ENCODE assay signal across 1 cellular context in genomic region chr2:28407976-28408690, GRCh38.
A peak's percentile ranks its signal among the peaks of the same experiment; 100 is the strongest.
TF ChIP-seq lines count a peak whose summit lies in the region.

No MANE protein-coding gene starts in this region.

TF ChIP-seq in HepG2, 621 proteins besides CTCF, POLR2A, EP300 and RAD21 (continued from another document and continues in another):
- TF ChIP-seq, protein P1, sequence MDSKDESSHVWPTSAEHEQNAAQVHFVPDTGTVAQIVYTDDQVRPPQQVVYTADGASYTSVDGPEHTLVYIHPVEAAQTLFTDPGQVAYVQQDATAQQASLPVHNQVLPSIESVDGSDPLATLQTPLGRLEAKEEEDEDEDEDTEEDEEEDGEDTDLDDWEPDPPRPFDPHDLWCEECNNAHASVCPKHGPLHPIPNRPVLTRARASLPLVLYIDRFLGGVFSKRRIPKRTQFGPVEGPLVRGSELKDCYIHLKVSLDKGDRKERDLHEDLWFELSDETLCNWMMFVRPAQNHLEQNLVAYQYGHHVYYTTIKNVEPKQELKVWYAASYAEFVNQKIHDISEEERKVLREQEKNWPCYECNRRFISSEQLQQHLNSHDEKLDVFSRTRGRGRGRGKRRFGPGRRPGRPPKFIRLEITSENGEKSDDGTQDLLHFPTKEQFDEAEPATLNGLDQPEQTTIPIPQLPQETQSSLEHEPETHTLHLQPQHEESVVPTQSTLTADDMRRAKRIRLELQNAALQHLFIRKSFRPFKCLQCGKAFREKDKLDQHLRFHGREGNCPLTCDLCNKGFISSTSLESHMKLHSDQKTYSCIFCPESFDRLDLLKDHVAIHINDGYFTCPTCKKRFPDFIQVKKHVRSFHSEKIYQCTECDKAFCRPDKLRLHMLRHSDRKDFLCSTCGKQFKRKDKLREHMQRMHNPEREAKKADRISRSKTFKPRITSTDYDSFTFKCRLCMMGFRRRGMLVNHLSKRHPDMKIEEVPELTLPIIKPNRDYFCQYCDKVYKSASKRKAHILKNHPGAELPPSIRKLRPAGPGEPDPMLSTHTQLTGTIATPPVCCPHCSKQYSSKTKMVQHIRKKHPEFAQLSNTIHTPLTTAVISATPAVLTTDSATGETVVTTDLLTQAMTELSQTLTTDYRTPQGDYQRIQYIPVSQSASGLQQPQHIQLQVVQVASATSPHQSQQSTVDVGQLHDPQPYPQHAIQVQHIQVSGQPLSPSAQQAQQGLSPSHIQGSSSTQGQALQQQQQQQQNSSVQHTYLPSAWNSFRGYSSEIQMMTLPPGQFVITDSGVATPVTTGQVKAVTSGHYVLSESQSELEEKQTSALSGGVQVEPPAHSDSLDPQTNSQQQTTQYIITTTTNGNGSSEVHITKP (CRISPR knock-in tag; IDR thresholded peaks at IDR 0.05; ENCODE audit: low read depth): no peak
- TF ChIP-seq NAIF1 (CRISPR knock-in tag; IDR thresholded peaks at IDR 0.05; ENCODE audit: borderline replicate concordance) (no peak), FOXA1 (IDR thresholded peaks at IDR 0.05) (no peak), FOXA1 (CRISPR knock-in tag; IDR thresholded peaks at IDR 0.05) (peak; percentile 59; the same call in 1 of the 2 replicates), SAP130 (CRISPR knock-in tag; IDR thresholded peaks at IDR 0.05; ENCODE audit: low read depth) (peak; percentile 65), HNF4A (CRISPR knock-in tag; IDR thresholded peaks at IDR 0.05) (peak; percentile 95), HMGXB4 (CRISPR knock-in tag; IDR thresholded peaks at IDR 0.05; ENCODE audit: borderline replicate concordance in 1 of 2, low read depth in 1 of 2) (no peak), GPN1 (CRISPR knock-in tag; IDR thresholded peaks at IDR 0.05; ENCODE audit: borderline replicate concordance) (no peak), ZNF556 (CRISPR knock-in tag; IDR thresholded peaks at IDR 0.05; ENCODE audit: borderline replicate concordance) (peak; percentile 17; the same call in 1 of the 2 replicates), REPIN1 (CRISPR knock-in tag; IDR thresholded peaks at IDR 0.05; ENCODE audit: borderline replicate concordance, low read depth) (peak; percentile 17; the same call in 1 of the 2 replicates), NR1H2 (CRISPR knock-in tag; IDR thresholded peaks at IDR 0.05; ENCODE audit: borderline replicate concordance, low read depth) (no peak), ZFAT (CRISPR knock-in tag; conservative IDR thresholded peaks at IDR 0.05) (no peak), CHD4 (IDR thresholded peaks at IDR 0.05; ENCODE audit: borderline replicate concordance, low read length) (no peak), GABPB1 (CRISPR knock-in tag; IDR thresholded peaks at IDR 0.05) (peak; percentile 73), NCOA1 (CRISPR knock-in tag; IDR thresholded peaks at IDR 0.05) (no peak), ZNF674 (CRISPR knock-in tag; IDR thresholded peaks at IDR 0.05; ENCODE audit: low read depth) (no peak), ZMYM3 (CRISPR knock-in tag; IDR thresholded peaks at IDR 0.05) (0 out of 2 replicates have a peak, but pooled peaks have one; percentile 31), ZNF883 (CRISPR knock-in tag; IDR thresholded peaks at IDR 0.05; ENCODE audit: not compliant biosample characterization) (no peak), MED1 (CRISPR knock-in tag; IDR thresholded peaks at IDR 0.05) (peak; percentile 33; the same call in 1 of the 2 replicates), REXO4 (CRISPR knock-in tag; IDR thresholded peaks at IDR 0.05; ENCODE audit: borderline replicate concordance) (0 out of 2 replicates have a peak, but pooled peaks have one; percentile 27), ZNF792 (CRISPR knock-in tag; IDR thresholded peaks at IDR 0.05) (peak; percentile 25; the same call in 1 of the 2 replicates), ATF5 (CRISPR knock-in tag; IDR thresholded peaks at IDR 0.05; ENCODE audit: low read depth) (no peak), ADNP (CRISPR knock-in tag; IDR thresholded peaks at IDR 0.05) (no peak)
- TF ChIP-seq, protein P2, sequence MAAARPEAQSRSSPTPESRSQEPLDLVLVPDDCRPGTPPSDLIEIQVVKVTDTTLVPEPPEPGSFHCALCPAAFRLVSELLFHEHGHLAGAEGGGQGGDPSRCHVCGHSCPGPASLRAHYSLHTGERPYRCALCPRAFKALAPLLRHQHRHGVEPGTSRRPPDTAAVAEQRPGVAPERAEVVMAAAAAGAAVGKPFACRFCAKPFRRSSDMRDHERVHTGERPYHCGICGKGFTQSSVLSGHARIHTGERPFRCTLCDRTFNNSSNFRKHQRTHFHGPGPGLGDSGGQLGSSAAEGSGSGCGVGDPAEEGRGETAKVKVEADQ (CRISPR knock-in tag; IDR thresholded peaks at IDR 0.05; ENCODE audit: borderline replicate concordance): no peak
- TF ChIP-seq, protein P3, sequence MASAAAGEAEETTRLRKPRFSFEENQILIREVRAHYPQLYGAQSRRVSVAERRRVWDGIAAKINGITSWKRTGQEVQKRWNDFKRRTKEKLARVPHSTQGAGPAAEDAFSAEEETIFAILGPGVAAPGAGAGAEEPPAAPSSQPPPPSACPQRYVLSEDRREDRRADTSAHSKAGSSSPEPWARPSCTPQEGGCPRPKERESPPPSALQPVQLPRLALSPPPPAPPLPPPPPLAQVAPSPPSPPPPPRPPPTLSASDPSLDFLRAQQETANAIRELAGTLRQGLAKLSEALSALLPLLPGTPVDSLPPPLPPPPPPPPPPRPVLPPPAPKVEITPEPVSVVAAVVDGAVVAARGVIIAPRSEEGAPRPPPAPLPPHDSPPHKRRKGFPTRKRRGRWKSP (CRISPR knock-in tag; IDR thresholded peaks at IDR 0.05): no peak
- TF ChIP-seq, protein P4, sequence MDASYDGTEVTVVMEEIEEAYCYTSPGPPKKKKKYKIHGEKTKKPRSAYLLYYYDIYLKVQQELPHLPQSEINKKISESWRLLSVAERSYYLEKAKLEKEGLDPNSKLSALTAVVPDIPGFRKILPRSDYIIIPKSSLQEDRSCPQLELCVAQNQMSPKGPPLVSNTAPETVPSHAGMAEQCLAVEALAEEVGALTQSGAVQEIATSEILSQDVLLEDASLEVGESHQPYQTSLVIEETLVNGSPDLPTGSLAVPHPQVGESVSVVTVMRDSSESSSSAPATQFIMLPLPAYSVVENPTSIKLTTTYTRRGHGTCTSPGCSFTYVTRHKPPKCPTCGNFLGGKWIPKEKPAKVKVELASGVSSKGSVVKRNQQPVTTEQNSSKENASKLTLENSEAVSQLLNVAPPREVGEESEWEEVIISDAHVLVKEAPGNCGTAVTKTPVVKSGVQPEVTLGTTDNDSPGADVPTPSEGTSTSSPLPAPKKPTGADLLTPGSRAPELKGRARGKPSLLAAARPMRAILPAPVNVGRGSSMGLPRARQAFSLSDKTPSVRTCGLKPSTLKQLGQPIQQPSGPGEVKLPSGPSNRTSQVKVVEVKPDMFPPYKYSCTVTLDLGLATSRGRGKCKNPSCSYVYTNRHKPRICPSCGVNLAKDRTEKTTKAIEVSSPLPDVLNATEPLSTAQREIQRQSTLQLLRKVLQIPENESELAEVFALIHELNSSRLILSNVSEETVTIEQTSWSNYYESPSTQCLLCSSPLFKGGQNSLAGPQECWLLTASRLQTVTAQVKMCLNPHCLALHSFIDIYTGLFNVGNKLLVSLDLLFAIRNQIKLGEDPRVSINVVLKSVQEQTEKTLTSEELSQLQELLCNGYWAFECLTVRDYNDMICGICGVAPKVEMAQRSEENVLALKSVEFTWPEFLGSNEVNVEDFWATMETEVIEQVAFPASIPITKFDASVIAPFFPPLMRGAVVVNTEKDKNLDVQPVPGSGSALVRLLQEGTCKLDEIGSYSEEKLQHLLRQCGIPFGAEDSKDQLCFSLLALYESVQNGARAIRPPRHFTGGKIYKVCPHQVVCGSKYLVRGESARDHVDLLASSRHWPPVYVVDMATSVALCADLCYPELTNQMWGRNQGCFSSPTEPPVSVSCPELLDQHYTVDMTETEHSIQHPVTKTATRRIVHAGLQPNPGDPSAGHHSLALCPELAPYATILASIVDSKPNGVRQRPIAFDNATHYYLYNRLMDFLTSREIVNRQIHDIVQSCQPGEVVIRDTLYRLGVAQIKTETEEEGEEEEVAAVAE (CRISPR knock-in tag; IDR thresholded peaks at IDR 0.05; ENCODE audit: borderline replicate concordance): no peak
- TF ChIP-seq, protein P5, sequence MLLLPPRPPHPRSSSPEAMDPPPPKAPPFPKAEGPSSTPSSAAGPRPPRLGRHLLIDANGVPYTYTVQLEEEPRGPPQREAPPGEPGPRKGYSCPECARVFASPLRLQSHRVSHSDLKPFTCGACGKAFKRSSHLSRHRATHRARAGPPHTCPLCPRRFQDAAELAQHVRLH (CRISPR knock-in tag; IDR thresholded peaks at IDR 0.05; ENCODE audit: borderline replicate concordance, low read depth): no peak
- TF ChIP-seq, protein P6, sequence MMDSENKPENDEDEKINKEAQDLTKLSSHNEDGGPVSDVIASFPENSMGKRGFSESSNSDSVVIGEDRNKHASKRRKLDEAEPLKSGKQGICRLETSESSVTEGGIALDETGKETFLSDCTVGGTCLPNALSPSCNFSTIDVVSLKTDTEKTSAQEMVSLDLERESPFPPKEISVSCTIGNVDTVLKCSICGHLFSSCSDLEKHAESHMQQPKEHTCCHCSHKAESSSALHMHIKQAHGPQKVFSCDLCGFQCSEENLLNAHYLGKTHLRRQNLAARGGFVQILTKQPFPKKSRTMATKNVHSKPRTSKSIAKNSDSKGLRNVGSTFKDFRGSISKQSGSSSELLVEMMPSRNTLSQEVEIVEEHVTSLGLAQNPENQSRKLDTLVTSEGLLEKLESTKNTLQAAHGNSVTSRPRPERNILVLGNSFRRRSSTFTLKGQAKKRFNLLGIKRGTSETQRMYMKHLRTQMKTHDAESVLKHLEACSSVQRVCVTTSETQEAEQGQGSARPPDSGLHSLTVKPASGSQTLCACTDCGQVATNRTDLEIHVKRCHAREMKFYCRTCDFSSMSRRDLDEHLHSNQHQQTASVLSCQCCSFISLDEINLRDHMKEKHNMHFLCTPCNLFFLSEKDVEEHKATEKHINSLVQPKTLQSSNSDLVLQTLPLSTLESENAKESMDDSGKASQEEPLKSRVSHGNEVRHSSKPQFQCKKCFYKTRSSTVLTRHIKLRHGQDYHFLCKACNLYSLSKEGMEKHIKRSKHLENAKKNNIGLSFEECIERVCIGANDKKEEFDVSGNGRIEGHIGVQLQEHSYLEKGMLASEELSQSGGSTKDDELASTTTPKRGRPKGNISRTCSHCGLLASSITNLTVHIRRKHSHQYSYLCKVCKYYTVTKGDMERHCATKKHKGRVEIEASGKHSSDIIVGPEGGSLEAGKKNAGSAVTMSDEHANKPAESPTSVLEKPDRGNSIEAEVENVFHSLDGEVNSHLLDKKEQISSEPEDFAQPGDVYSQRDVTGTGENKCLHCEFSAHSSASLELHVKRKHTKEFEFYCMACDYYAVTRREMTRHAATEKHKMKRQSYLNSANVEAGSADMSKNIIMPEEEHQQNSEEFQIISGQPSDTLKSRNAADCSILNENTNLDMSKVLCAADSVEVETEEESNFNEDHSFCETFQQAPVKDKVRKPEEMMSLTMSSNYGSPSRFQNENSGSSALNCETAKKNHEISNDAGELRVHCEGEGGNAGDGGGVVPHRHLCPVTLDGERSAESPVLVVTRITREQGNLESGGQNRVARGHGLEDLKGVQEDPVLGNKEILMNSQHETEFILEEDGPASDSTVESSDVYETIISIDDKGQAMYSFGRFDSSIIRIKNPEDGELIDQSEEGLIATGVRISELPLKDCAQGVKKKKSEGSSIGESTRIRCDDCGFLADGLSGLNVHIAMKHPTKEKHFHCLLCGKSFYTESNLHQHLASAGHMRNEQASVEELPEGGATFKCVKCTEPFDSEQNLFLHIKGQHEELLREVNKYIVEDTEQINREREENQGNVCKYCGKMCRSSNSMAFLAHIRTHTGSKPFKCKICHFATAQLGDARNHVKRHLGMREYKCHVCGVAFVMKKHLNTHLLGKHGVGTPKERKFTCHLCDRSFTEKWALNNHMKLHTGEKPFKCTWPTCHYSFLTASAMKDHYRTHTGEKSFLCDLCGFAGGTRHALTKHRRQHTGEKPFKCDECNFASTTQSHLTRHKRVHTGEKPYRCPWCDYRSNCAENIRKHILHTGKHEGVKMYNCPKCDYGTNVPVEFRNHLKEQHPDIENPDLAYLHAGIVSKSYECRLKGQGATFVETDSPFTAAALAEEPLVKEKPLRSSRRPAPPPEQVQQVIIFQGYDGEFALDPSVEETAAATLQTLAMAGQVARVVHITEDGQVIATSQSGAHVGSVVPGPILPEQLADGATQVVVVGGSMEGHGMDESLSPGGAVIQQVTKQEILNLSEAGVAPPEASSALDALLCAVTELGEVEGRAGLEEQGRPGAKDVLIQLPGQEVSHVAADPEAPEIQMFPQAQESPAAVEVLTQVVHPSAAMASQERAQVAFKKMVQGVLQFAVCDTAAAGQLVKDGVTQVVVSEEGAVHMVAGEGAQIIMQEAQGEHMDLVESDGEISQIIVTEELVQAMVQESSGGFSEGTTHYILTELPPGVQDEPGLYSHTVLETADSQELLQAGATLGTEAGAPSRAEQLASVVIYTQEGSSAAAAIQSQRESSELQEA (CRISPR knock-in tag; IDR thresholded peaks at IDR 0.05; ENCODE audit: not compliant biosample characterization): no peak
- TF ChIP-seq, protein P7, sequence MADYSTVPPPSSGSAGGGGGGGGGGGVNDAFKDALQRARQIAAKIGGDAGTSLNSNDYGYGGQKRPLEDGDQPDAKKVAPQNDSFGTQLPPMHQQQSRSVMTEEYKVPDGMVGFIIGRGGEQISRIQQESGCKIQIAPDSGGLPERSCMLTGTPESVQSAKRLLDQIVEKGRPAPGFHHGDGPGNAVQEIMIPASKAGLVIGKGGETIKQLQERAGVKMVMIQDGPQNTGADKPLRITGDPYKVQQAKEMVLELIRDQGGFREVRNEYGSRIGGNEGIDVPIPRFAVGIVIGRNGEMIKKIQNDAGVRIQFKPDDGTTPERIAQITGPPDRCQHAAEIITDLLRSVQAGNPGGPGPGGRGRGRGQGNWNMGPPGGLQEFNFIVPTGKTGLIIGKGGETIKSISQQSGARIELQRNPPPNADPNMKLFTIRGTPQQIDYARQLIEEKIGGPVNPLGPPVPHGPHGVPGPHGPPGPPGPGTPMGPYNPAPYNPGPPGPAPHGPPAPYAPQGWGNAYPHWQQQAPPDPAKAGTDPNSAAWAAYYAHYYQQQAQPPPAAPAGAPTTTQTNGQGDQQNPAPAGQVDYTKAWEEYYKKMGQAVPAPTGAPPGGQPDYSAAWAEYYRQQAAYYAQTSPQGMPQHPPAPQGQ (CRISPR knock-in tag; IDR thresholded peaks at IDR 0.05; ENCODE audit: borderline replicate concordance): no peak
